ENCODE assay signal across 9 cellular contexts in genomic region chr12:124646385-124647230, GRCh38.
DNase-seq lines count a peak whose midpoint lies in the region; ATAC-seq, FAIRE-seq and TF ChIP-seq lines count a peak whose summit lies in the region.
"Had no signal": no experiment of that assay in that cellular context is flagged by ENCODE, and none has a peak within 500 bp of the region (broad histone marks: within the 10 kb centered on the region; RNA-seq: fewer than 3 reads in every experiment).

No MANE protein-coding gene starts in this region.

- WGBS in K562 (ENCODE audit: insufficient coverage, low coverage, missing lambda C conversion rate): 36% methylated on average over 33 of the region's 34 CpGs

- TF ChIP-seq CTCF in K562 (IDR thresholded peaks at IDR 0.05 in 2 of 3, conservative IDR thresholded peaks at IDR 0.05 in 1 of 3; ENCODE audit: insufficient read depth in 2 of 3, low read depth in 1 of 3, low read length in 3 of 3): no peak

- H3K4me3 ChIP-seq in CD8-positive, alpha-beta memory T cell (ENCODE audit: low read length): no peak overlapping the region
- no peak overlapping the region for H3K4me3 ChIP-seq in K562
- H3K4me3 ChIP-seq: cardiac muscle cell had no signal

- TF ChIP-seq RAD21 in K562 (CRISPR knock-in tag; conservative IDR thresholded peaks at IDR 0.05 in 1 of 2, IDR thresholded peaks at IDR 0.05 in 1 of 2): no peak

- peak overlapping the region in 4 of 8 donors; percentile 3 to 23 (median 16) for H3K27ac Mint-ChIP-seq in CD8-positive, alpha-beta memory T cell
- peak overlapping the region; percentile 56 for H3K27ac Mint-ChIP-seq in T-helper 17 cell

- FAIRE-seq in K562 (lab: Jason Lieb, UNC): no peak

- H4K20me1 ChIP-seq in K562 (replicated peaks; ENCODE audit: control insufficient read depth, insufficient read depth, low read length): no peaks in the 10 kb centered on the region

- H3K36me3 ChIP-seq in CD8-positive, alpha-beta memory T cell (ENCODE audit: insufficient read depth, low read length): no peaks in the 10 kb centered on the region
- H3K36me3 ChIP-seq in K562 (ENCODE audit: control insufficient read depth, insufficient read depth, low read length): no peaks in the 10 kb centered on the region
- H3K36me3 ChIP-seq: cardiac muscle cell had no signal

- peak overlapping the region; percentile 60; the same call in 1 of the 2 replicates for H2AFZ ChIP-seq in K562 (ENCODE audit: low read depth, low read length)

- peak overlapping the region; percentile 15 to 92 (median 74) for H3K4me3 Mint-ChIP-seq in CD8-positive, alpha-beta memory T cell
- peak overlapping the region; percentile 66 for H3K4me3 Mint-ChIP-seq in T-helper 17 cell

- H3K4me1 ChIP-seq in CD8-positive, alpha-beta memory T cell (ENCODE audit: insufficient read depth, low read length): peaks cover 11% of the 10 kb centered on the region
- H3K4me1 ChIP-seq in K562 (replicated peaks in 1 of 2; ENCODE audit: control insufficient read depth in 2 of 2, insufficient read depth in 2 of 2, low read length in 2 of 2): peaks cover 3 to 11% of the 10 kb centered on the region in 2 experiments; a peak in 4 of 5 replicates

- H3K4me2 ChIP-seq in K562 (ENCODE audit: insufficient read depth, low read length): no peak overlapping the region

- H3K9me1 ChIP-seq in K562 (ENCODE audit: control insufficient read depth, insufficient read depth, low read length): no peaks in the 10 kb centered on the region

- in situ Hi-C loops in K562 (cut with MboI): no loop called here

- CTCF ChIA-PET in CD8-positive, alpha-beta memory T cell (lab: Charles Lee): no interaction called here
- CTCF ChIA-PET in K562 (lab: Yijun Ruan, JAX; ENCODE audit: low intra/inter-chr PET ratio): no interaction called here

- POLR2A ChIA-PET in CD8-positive, alpha-beta memory T cell (lab: Charles Lee): no interaction called here
- POLR2A ChIA-PET in K562 (lab: Yijun Ruan, JAX): interaction anchor here (1.0 to 1.3 kb wide), 3 partner anchors 10 to 263 kb away, joined by 3 to 5 read pairs (median 3); no protein-coding TSS in a partner anchor

- intact Hi-C loops in K562 (cut with micrococcal nuclease): no loop called here

- peaks cover 4 to 20% (median 9%) of the 10 kb centered on the region in 5 donors for H3K9me3 Mint-ChIP-seq in CD8-positive, alpha-beta memory T cell

- peaks cover 9 to 10% of the 10 kb centered on the region in 2 donors for H3K27me3 Mint-ChIP-seq in CD8-positive, alpha-beta memory T cell
- peaks cover 27% of the 10 kb centered on the region for H3K27me3 Mint-ChIP-seq in T-helper 17 cell

- TF ChIP-seq POLR2A in K562 (conservative IDR thresholded peaks at IDR 0.05): no peak

- DNase-seq in CD8-positive, alpha-beta memory T cell: peak in 3 of 5 donors; percentile 11 to 28 (median 23)
- DNase-seq in T-helper 17 cell: no peak
- DNase-seq in K562 (ENCODE audit: extremely low read depth in 1 of 4, low spot score in 3 of 4): no peak
- DNase-seq in stimulated activated CD4-positive, alpha-beta T cell treated with anti-CD3 and anti-CD28 coated beads, Interleukin-2, amount 100 ng/mL, for 24 hours: peak; percentile 65 to 74
- DNase-seq in DMS53 (lab: John Stamatoyannopoulos, UW): no peak
- DNase-seq in DMS153 treated with DMSO at 0.1 percent for 48 hours (lab: John Stamatoyannopoulos, UW; ENCODE audit: unreplicated experiment): no peak
- no peak for DNase-seq in mesenteric fat pad (ENCODE audit: low spot score)
- DNase-seq in COLO668 (lab: John Stamatoyannopoulos, UW; ENCODE audit: unreplicated experiment): no peak

- peaks cover 0 to 24% (median 0%) of the 10 kb centered on the region in 3 donors for H3K36me3 Mint-ChIP-seq in CD8-positive, alpha-beta memory T cell
- H3K36me3 Mint-ChIP-seq in T-helper 17 cell (ENCODE audit: low read depth): no peaks in the 10 kb centered on the region

- H3K27ac ChIP-seq in CD8-positive, alpha-beta memory T cell (ENCODE audit: low read depth, low read length): no peak overlapping the region
- H3K27ac ChIP-seq in K562 (ENCODE audit: extremely low read depth, low read depth, low read length): no peak overlapping the region
- H3K27ac ChIP-seq: cardiac muscle cell had no signal

- H3K27me3 ChIP-seq in CD8-positive, alpha-beta memory T cell (ENCODE audit: insufficient read depth, low read length, poor library complexity, severe bottlenecking): no peaks in the 10 kb centered on the region
- peaks cover 0 to 4% of the 10 kb centered on the region in 2 experiments; a peak in 2 of 5 replicates for H3K27me3 ChIP-seq in K562 (ENCODE audit: control insufficient read depth in 2 of 2, insufficient read depth in 2 of 2, low read length in 2 of 2)
- H3K27me3 ChIP-seq: cardiac muscle cell had no signal

- BruUV-seq in K562 (replicated peaks; lab: Mats Ljungman, UMichigan): no TSS peak

- peak overlapping the region in 1 of 2 experiments; percentile 71; a peak in 2 of 4 replicates for H3K9ac ChIP-seq in K562 (ENCODE audit: insufficient read depth in 1 of 2, low read depth in 2 of 2, low read length in 2 of 2)

- no peaks in the 10 kb centered on the region for H3K9me3 ChIP-seq in CD8-positive, alpha-beta memory T cell (ENCODE audit: low read length)
- H3K9me3 ChIP-seq in T-helper 17 cell (ENCODE audit: control insufficient read depth, low read length, poor library complexity, severe bottlenecking) (no peaks in the 10 kb centered on the region), K562 (replicated peaks; ENCODE audit: control insufficient read depth, insufficient read depth, low read depth, low read length) (no peaks in the 10 kb centered on the region; the same call in 1 of the 2 replicates)

- TF ChIP-seq EP300 in K562 (IDR thresholded peaks at IDR 0.05; ENCODE audit: low read length): no peak

- H3K79me2 ChIP-seq in K562 (ENCODE audit: control insufficient read depth, insufficient read depth, low read length): no peaks in the 10 kb centered on the region

- H3K4me1 Mint-ChIP-seq in CD8-positive, alpha-beta memory T cell: peaks cover 13 to 20% (median 19%) of the 10 kb centered on the region in 3 donors
- peaks cover 9% of the 10 kb centered on the region for H3K4me1 Mint-ChIP-seq in T-helper 17 cell

- ATAC-seq in T-helper 17 cell: no peak
- ATAC-seq in K562: peak; percentile 29

TF ChIP-seq in K562, 482 proteins besides CTCF, POLR2A, EP300 and RAD21:
- peak; percentile 44 for TF ChIP-seq EGR1 (conservative IDR thresholded peaks at IDR 0.05)
- TF ChIP-seq ZFX (CRISPR knock-in tag; IDR thresholded peaks at IDR 0.05): no peak

Comparison
In these comparisons a context has a peak if more than half of its experiments do, and no peak if none do; other contexts are left out.
1. DNase-seq: peak in CD8-positive, alpha-beta memory T cell (3 of 5) and stimulated activated CD4-positive, alpha-beta T cell treated with anti-CD3 and anti-CD28 coated beads, Interleukin-2, amount 100 ng/mL, for 24 hours (2 of 2); none in T-helper 17 cell (0 of 3), K562 (0 of 4), DMS53 (single experiment), DMS153 treated with DMSO at 0.1 percent for 48 hours (single experiment), mesenteric fat pad (single experiment) and COLO668 (single experiment).